Comparison of ENCODE assay signal across 19 cellular contexts in the genomic region with DNA sequence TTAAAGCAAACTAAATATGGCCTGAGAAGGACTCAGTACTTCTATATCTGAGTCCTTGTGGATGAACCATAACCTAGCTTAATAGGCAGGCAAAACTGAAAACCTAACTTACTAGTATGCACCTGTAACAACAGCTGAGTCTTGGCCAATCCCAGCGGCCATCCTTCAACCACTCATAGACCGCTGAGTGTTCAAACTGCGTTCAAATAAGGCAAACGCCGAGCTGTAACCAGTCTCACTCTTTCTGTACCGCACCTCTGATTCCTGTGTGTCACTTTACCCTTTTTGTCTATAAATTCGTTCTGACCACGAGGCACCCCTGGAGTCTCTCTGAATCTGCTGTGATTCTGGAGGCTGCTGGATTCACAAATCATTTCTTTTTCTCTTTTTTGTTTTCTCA.
A peak's percentile ranks its signal among the peaks of the same experiment; 100 is the strongest.
DNase-seq lines count a peak whose midpoint lies in the region; ATAC-seq, FAIRE-seq and TF ChIP-seq lines count a peak whose summit lies in the region.
"Had no signal": no experiment of that assay in that cellular context is flagged by ENCODE, and none has a peak within 500 bp of the region (broad histone marks: within the 10 kb centered on the region; RNA-seq: fewer than 3 reads in every experiment).

No MANE protein-coding gene starts in this region.

- no peak for ATAC-seq in HG03342 (IDR thresholded peaks at IDR 0.05; ENCODE audit: unreplicated experiment)
- no peak for ATAC-seq in HepG2

- no peak for TF ChIP-seq POLR2A in HepG2 (IDR thresholded peaks at IDR 0.05; ENCODE audit: insufficient read depth in 1 of 2, low read depth in 2 of 2, low read length in 2 of 2)

- BruUV-seq in HepG2 (replicated peaks; lab: Mats Ljungman, UMichigan), result no TSS peak

- no peaks in the 10 kb centered on the region for H3K79me2 ChIP-seq in neural progenitor cell (ENCODE audit: low read depth)
- no peaks in the 10 kb centered on the region for H3K79me2 ChIP-seq in HepG2 (ENCODE audit: insufficient read depth, low read length)

- WGBS in HepG2 (ENCODE audit: low lambda C conversion rate), result 14% methylated on average over 7 of the region's 8 CpGs

- H3K4me2 ChIP-seq in neural progenitor cell (peak overlapping the region; percentile 46), HepG2 (ENCODE audit: low read depth, low read length) (no peak overlapping the region)

- H3K4me1 ChIP-seq in HUES48 (ENCODE audit: control insufficient read depth, insufficient read depth, low read length), result peaks cover 21% of the 10 kb centered on the region
- H3K4me1 ChIP-seq in neural progenitor cell, result peaks cover 39% of the 10 kb centered on the region
- no peaks in the 10 kb centered on the region for H3K4me1 ChIP-seq in effector memory CD4-positive, alpha-beta T cell (ENCODE audit: control insufficient read depth, insufficient read depth, low read length, poor library complexity, severe bottlenecking)
- no peaks in the 10 kb centered on the region for H3K4me1 ChIP-seq in HepG2 (ENCODE audit: insufficient read depth, low read length)

- TF ChIP-seq EP300 in HepG2 (IDR thresholded peaks at IDR 0.05; ENCODE audit: low read depth in 2 of 2, low read length in 2 of 2) (no peak), HepG2 (CRISPR knock-in tag; IDR thresholded peaks at IDR 0.05; ENCODE audit: borderline replicate concordance) (no peak)

- H3K4me3 ChIP-seq in HUES48 (ENCODE audit: low read depth, low read length) (no peak overlapping the region), neural progenitor cell (no peak overlapping the region), HepG2 (replicated peaks in 1 of 3; ENCODE audit: insufficient read depth in 1 of 3, low read depth in 2 of 3, low read length in 3 of 3) (no peak overlapping the region)
- H3K4me3 ChIP-seq in effector memory CD4-positive, alpha-beta T cell (ENCODE audit: insufficient read depth, low read depth, low read length, poor library complexity, severe bottlenecking), result no peak overlapping the region

- peaks cover 32% of the 10 kb centered on the region for H3F3A ChIP-seq in neural progenitor cell (ENCODE audit: low read depth)

- no peaks in the 10 kb centered on the region for H3K36me3 Mint-ChIP-seq in neural progenitor cell

- H3K36me3 ChIP-seq in HUES48 (ENCODE audit: control insufficient read depth, insufficient read depth, low read length) (no peaks in the 10 kb centered on the region), neural progenitor cell (no peaks in the 10 kb centered on the region), HepG2 (replicated peaks in 1 of 2; ENCODE audit: control insufficient read depth in 1 of 2, insufficient read depth in 2 of 2, low read length in 2 of 2) (no peaks in the 10 kb centered on the region)
- H3K36me3 ChIP-seq in effector memory CD4-positive, alpha-beta T cell (ENCODE audit: control insufficient read depth, insufficient read depth, low read length), result no peaks in the 10 kb centered on the region

- no peak for FAIRE-seq in HepG2 (lab: Jason Lieb, UNC)
- FAIRE-seq: G401.6, H54 had no signal

- peak overlapping the region; percentile 49 for H3K4me3 Mint-ChIP-seq in neural progenitor cell

- peaks cover 9% of the 10 kb centered on the region for H3K27me3 Mint-ChIP-seq in neural progenitor cell (ENCODE audit: insufficient read depth, low read depth)

- in situ Hi-C loops in HepG2 (cut with HindIII; ENCODE audit: extremely low pct_ligation_motif_present, low pct_unique_long_range_greater_than_20kb), result no loop called here

- no peak overlapping the region for H3K9ac ChIP-seq in HUES48 (ENCODE audit: low read depth, low read length)
- H3K9ac ChIP-seq in neural progenitor cell, result no peak overlapping the region
- H3K9ac ChIP-seq in HepG2 (ENCODE audit: insufficient read depth, low read depth, low read length), result no peak overlapping the region

- CTCF ChIA-PET in HepG2 (lab: Yijun Ruan, JAX; ENCODE audit: low intra/inter-chr PET ratio, low total read pairs), result no interaction called here

- POLR2A ChIA-PET in HepG2 (lab: Yijun Ruan, JAX), result no interaction called here

- H3K27ac Mint-ChIP-seq in neural progenitor cell, result peak overlapping the region; percentile 97

- H3K9me3 ChIP-seq in HUES48 (ENCODE audit: control insufficient read depth, insufficient read depth, low read length) (no peaks in the 10 kb centered on the region), neural progenitor cell (ENCODE audit: low read depth) (no peaks in the 10 kb centered on the region), HepG2 (ENCODE audit: low read length) (no peaks in the 10 kb centered on the region)
- no peaks in the 10 kb centered on the region for H3K9me3 ChIP-seq in effector memory CD4-positive, alpha-beta T cell (ENCODE audit: control insufficient read depth, low read length)

- no peak for TF ChIP-seq RAD21 in HepG2 (CRISPR knock-in tag; IDR thresholded peaks at IDR 0.05)

- H3K4me1 Mint-ChIP-seq in neural progenitor cell, result peaks cover 75% of the 10 kb centered on the region

- no peaks in the 10 kb centered on the region for H3K27me3 ChIP-seq in HUES48 (ENCODE audit: control insufficient read depth, insufficient read depth, low read length)
- H3K27me3 ChIP-seq in neural progenitor cell, result no peaks in the 10 kb centered on the region
- H3K27me3 ChIP-seq in effector memory CD4-positive, alpha-beta T cell (replicated peaks; ENCODE audit: control insufficient read depth, insufficient read depth, low read length, poor library complexity, severe bottlenecking), result no peaks in the 10 kb centered on the region
- H3K27me3 ChIP-seq in HepG2 (ENCODE audit: control insufficient read depth in 1 of 2, insufficient read depth in 2 of 2, low read length in 2 of 2), result peaks cover 0 to 16% of the 10 kb centered on the region in 2 experiments; a peak in 3 of 5 replicates

- intact Hi-C loops in HepG2 (cut with micrococcal nuclease; ENCODE audit: unreplicated experiment), result no loop called here

- H4K20me1 ChIP-seq in neural progenitor cell (ENCODE audit: low read depth) (no peaks in the 10 kb centered on the region), HepG2 (ENCODE audit: insufficient read depth, low read length) (no peaks in the 10 kb centered on the region)

- peak overlapping the region; percentile 35 for H2AFZ ChIP-seq in neural progenitor cell (replicated peaks)
- H2AFZ ChIP-seq in HepG2 (ENCODE audit: low read length), result no peak overlapping the region

- no peaks in the 10 kb centered on the region for H3K9me3 Mint-ChIP-seq in neural progenitor cell

- DNase-seq in DMS79 (lab: John Stamatoyannopoulos, UW) (peak; percentile 45), islet precursor cell (peak; percentile 45), neural progenitor cell (ENCODE audit: low spot score) (no peak), HepG2 (ENCODE audit: low spot score) (no peak), NCI-H187 (lab: John Stamatoyannopoulos, UW) (no peak)
- no peak for DNase-seq in effector memory CD4-positive, alpha-beta T cell
- DNase-seq: C1 segment of cervical spinal cord, MM.1S, NCI-H1092 treated with DMSO at 0.1 percent for 48 hours, NCI-H146, NCI-H2081, NCI-H446 treated with DMSO at 0.1 percent for 48 hours, NCI-H748 treated with DMSO at 0.1 percent for 48 hours, SIG-M5 had no signal

- H3K27ac ChIP-seq in HUES48 (ENCODE audit: low read depth, low read length) (peak overlapping the region; percentile 17), neural progenitor cell (no peak overlapping the region), HepG2 (ENCODE audit: extremely low read length, insufficient read depth, low read length) (no peak overlapping the region)
- H3K27ac ChIP-seq in effector memory CD4-positive, alpha-beta T cell (ENCODE audit: insufficient read depth, low read length, poor library complexity, severe bottlenecking), result no peak overlapping the region
- H3K27ac ChIP-seq: RWPE1 had no signal

- no peak for TF ChIP-seq CTCF in neural progenitor cell (IDR thresholded peaks at IDR 0.05)
- no peak for TF ChIP-seq CTCF in HepG2 (CRISPR knock-in tag; IDR thresholded peaks at IDR 0.05)

TF ChIP-seq in HepG2, 621 proteins besides CTCF, POLR2A, EP300 and RAD21:
- no peak for TF ChIP-seq SRSF9 (IDR thresholded peaks at IDR 0.05; ENCODE audit: borderline replicate concordance, insufficient read depth, low read depth, low read length, poor library complexity, severe bottlenecking)
- no peak for TF ChIP-seq ZNF7 (CRISPR knock-in tag; IDR thresholded peaks at IDR 0.05)
- TF ChIP-seq DBP (CRISPR knock-in tag; IDR thresholded peaks at IDR 0.05; ENCODE audit: not compliant biosample characterization), result no peak
- TF ChIP-seq ATF6 (CRISPR knock-in tag; conservative IDR thresholded peaks at IDR 0.05), result no peak
- no peak for TF ChIP-seq ZEB1 (IDR thresholded peaks at IDR 0.05; ENCODE audit: insufficient replicate concordance, low read depth)
- TF ChIP-seq, protein P1, sequence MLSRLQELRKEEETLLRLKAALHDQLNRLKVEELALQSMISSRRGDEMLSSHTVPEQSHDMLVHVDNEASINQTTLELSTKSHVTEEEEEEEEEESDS (CRISPR knock-in tag; IDR thresholded peaks at IDR 0.05; ENCODE audit: borderline replicate concordance), result no peak
- no peak for TF ChIP-seq ZSCAN20 (CRISPR knock-in tag; IDR thresholded peaks at IDR 0.05; ENCODE audit: borderline replicate concordance)
- TF ChIP-seq RXRA (CRISPR knock-in tag; IDR thresholded peaks at IDR 0.05), result no peak
- no peak for TF ChIP-seq TMF1 (CRISPR knock-in tag; IDR thresholded peaks at IDR 0.05; ENCODE audit: low read depth)
- no peak for TF ChIP-seq TAF15 (IDR thresholded peaks at IDR 0.05; ENCODE audit: low read depth, low read length, poor library complexity, severe bottlenecking)

Comparison
In these comparisons a context has a peak if more than half of its experiments do, and no peak if none do; other contexts are left out.
1. DNase-seq: peak in DMS79 (single experiment) and islet precursor cell (single experiment); none in neural progenitor cell (single experiment), effector memory CD4-positive, alpha-beta T cell (0 of 3), HepG2 (single experiment) and NCI-H187 (0 of 2).